21 cellular contexts compared by ENCODE assay signal in genomic region chr13:99468971-99469545, GRCh38. TPM values are rescaled to one million over a fixed set of nuclear protein-coding genes. Genes with fewer than 3 reads are reported as not detected.
DNase-seq lines count a peak whose midpoint lies in the region; ATAC-seq and TF ChIP-seq lines count a peak whose summit lies in the region.
"Had no signal": no experiment of that assay in that cellular context is flagged by ENCODE, and none has a peak within 500 bp of the region (broad histone marks: within the 10 kb centered on the region; RNA-seq: fewer than 3 reads in every experiment).

No MANE protein-coding gene starts in this region.

- CTCF ChIA-PET in naive thymus-derived CD4-positive, alpha-beta T cell (lab: Charles Lee): no interaction called here

- POLR2A ChIA-PET in naive thymus-derived CD4-positive, alpha-beta T cell (lab: Charles Lee): no interaction called here

- no peak for ATAC-seq in naive thymus-derived CD4-positive, alpha-beta T cell
- ATAC-seq: A549; natural killer cell treated with Interleukin-12 subunit alpha and Interleukin-12 subunit beta and Interleukin-15 and Interleukin-18, amount 100 ng/mL, for 72 hours; stimulated activated naive B cell treated with anti-CD40 and anti-IgM and Interleukin-4, amounts not matched to agents 10 μg/mL and 1 μg/mL and 100 μg/mL, for 72 hours had no signal

- H3K36me3 ChIP-seq in naive thymus-derived CD4-positive, alpha-beta T cell (ENCODE audit: control insufficient read depth in 2 of 3, insufficient read depth in 3 of 3, low read length in 3 of 3): no peaks in the 10 kb centered on the region
- H3K36me3 ChIP-seq: BLaER1 treated with 17β-estradiol and CSF1 and Interleukin-3, amounts not matched to agents 10 nM and 100 nM had no signal

- no peak for TF ChIP-seq CTCF in epithelial cell of esophagus (IDR thresholded peaks at IDR 0.05; ENCODE audit: insufficient read depth, low read depth, low read length, missing control alignments)

- peaks cover 20% of the 10 kb centered on the region for H3K4me1 Mint-ChIP-seq in activated CD4-positive, alpha-beta T cell treated with anti-CD3 and anti-CD28 coated beads, Interleukin-2, amount 10 ng/mL, durations not matched to agents 24 days and 14 days
- peaks cover 10 to 21% (median 16%) of the 10 kb centered on the region in 7 donors for H3K4me1 Mint-ChIP-seq in naive thymus-derived CD4-positive, alpha-beta T cell

- H3K9me3 Mint-ChIP-seq in activated CD4-positive, alpha-beta T cell treated with anti-CD3 and anti-CD28 coated beads, Interleukin-2, amount 10 ng/mL, durations not matched to agents 24 days and 14 days: peaks cover 8% of the 10 kb centered on the region
- peaks cover 0 to 9% (median 0%) of the 10 kb centered on the region in 11 donors for H3K9me3 Mint-ChIP-seq in naive thymus-derived CD4-positive, alpha-beta T cell
- H3K9me3 Mint-ChIP-seq: HFFc6 had no signal

- no peak for DNase-seq in activated CD4-positive, alpha-beta T cell treated with anti-CD3 and anti-CD28 coated beads, Interleukin-2, amount 10 ng/mL, durations not matched to agents 24 days and 14 days
- DNase-seq in activated CD4-positive, alpha-beta T cell treated with anti-CD3 and anti-CD28 coated beads, Interleukin-2, amount 50 U/mL, for 1 hour: no peak
- DNase-seq in NOMO-1 (lab: John Stamatoyannopoulos, UW; ENCODE audit: unreplicated experiment in 2 of 2) (peak; percentile 57 to 65), epithelial cell of esophagus (ENCODE audit: low read depth) (peak; percentile 20), renal cortical epithelial cell (ENCODE audit: low read depth) (peak; percentile 9), NCI-H1436 (lab: John Stamatoyannopoulos, UW) (no peak), superior temporal gyrus (ENCODE audit: extremely low spot score) (no peak)
- DNase-seq in naive thymus-derived CD4-positive, alpha-beta T cell: no peak
- DNase-seq: activated CD4-positive, alpha-beta T cell treated with anti-CD3 and anti-CD28 coated beads, Interleukin-2, amount 50 U/mL, for 4 hours; activated naive CD4-positive, alpha-beta T cell treated with Interleukin-2 at 50 U/mL for 16 hours; DMS153; HFFc6; Kasumi-1; mesenchymal stem cell; NCI-H187 treated with DMSO at 0.1 percent for 48 hours; stimulated activated CD4-positive, alpha-beta T cell treated with anti-CD3 and anti-CD28 coated beads, Interleukin-15, amount 100 ng/mL, for 24 hours; stimulated activated naive B cell treated with anti-CD40 and anti-IgM and Interleukin-4, amounts not matched to agents 10 μg/mL and 1 μg/mL and 100 μg/mL, for 72 hours; trophoblast cell had no signal

- no peaks in the 10 kb centered on the region for H3K9me3 ChIP-seq in naive thymus-derived CD4-positive, alpha-beta T cell (ENCODE audit: control insufficient read depth in 2 of 3, low read length in 3 of 3)

- peaks cover 14 to 16% of the 10 kb centered on the region in 2 donors for H3K4me1 ChIP-seq in naive thymus-derived CD4-positive, alpha-beta T cell (ENCODE audit: control insufficient read depth in 2 of 2, insufficient read depth in 2 of 2, low read length in 2 of 2)
- H3K4me1 ChIP-seq: A549 had no signal

- H3K27ac ChIP-seq in naive thymus-derived CD4-positive, alpha-beta T cell (ENCODE audit: low read depth, low read length): no peak overlapping the region
- H3K27ac ChIP-seq: A549 had no signal

- H3K36me3 Mint-ChIP-seq in activated CD4-positive, alpha-beta T cell treated with anti-CD3 and anti-CD28 coated beads, Interleukin-2, amount 10 ng/mL, durations not matched to agents 24 days and 14 days (ENCODE audit: low read depth): peaks cover 4% of the 10 kb centered on the region
- peaks cover 0 to 30% (median 17%) of the 10 kb centered on the region in 5 donors for H3K36me3 Mint-ChIP-seq in naive thymus-derived CD4-positive, alpha-beta T cell

- no peak overlapping the region for H3K4me3 Mint-ChIP-seq in activated CD4-positive, alpha-beta T cell treated with anti-CD3 and anti-CD28 coated beads, Interleukin-2, amount 10 ng/mL, durations not matched to agents 24 days and 14 days
- H3K4me3 Mint-ChIP-seq in naive thymus-derived CD4-positive, alpha-beta T cell: no peak overlapping the region
- H3K4me3 Mint-ChIP-seq: HFFc6; natural killer cell treated with Interleukin-12 subunit alpha and Interleukin-12 subunit beta and Interleukin-15 and Interleukin-18, amount 100 ng/mL, for 72 hours; stimulated activated naive B cell treated with anti-CD40 and anti-IgM and Interleukin-4, amounts not matched to agents 10 μg/mL and 1 μg/mL and 100 μg/mL, for 72 hours had no signal

- H3K4me3 ChIP-seq in epithelial cell of esophagus (ENCODE audit: low read length): no peak overlapping the region
- no peak overlapping the region for H3K4me3 ChIP-seq in naive thymus-derived CD4-positive, alpha-beta T cell (ENCODE audit: low read length)
- H3K4me3 ChIP-seq: A549; BLaER1 treated with 17β-estradiol and CSF1 and Interleukin-3, amounts not matched to agents 10 nM and 100 nM had no signal

- peaks cover 13% of the 10 kb centered on the region for H3K27me3 Mint-ChIP-seq in activated CD4-positive, alpha-beta T cell treated with anti-CD3 and anti-CD28 coated beads, Interleukin-2, amount 10 ng/mL, durations not matched to agents 24 days and 14 days
- H3K27me3 Mint-ChIP-seq in naive thymus-derived CD4-positive, alpha-beta T cell: peaks cover 0 to 24% (median 0%) of the 10 kb centered on the region in 5 donors

- H3K27ac Mint-ChIP-seq in activated CD4-positive, alpha-beta T cell treated with anti-CD3 and anti-CD28 coated beads, Interleukin-2, amount 10 ng/mL, durations not matched to agents 24 days and 14 days: peak overlapping the region; percentile 30
- peak overlapping the region in 2 of 9 donors; percentile 13 to 58 for H3K27ac Mint-ChIP-seq in naive thymus-derived CD4-positive, alpha-beta T cell
- H3K27ac Mint-ChIP-seq: HFFc6; natural killer cell treated with Interleukin-12 subunit alpha and Interleukin-12 subunit beta and Interleukin-15 and Interleukin-18, amount 100 ng/mL, for 72 hours; stimulated activated naive B cell treated with anti-CD40 and anti-IgM and Interleukin-4, amounts not matched to agents 10 μg/mL and 1 μg/mL and 100 μg/mL, for 72 hours had no signal

- intact Hi-C loops in activated CD4-positive, alpha-beta T cell treated with anti-CD3 and anti-CD28 coated beads, Interleukin-2, amount 10 ng/mL, durations not matched to agents 24 days and 14 days (cut with micrococcal nuclease): no loop called here
- intact Hi-C loops in naive thymus-derived CD4-positive, alpha-beta T cell (cut with micrococcal nuclease): no loop called here

- no peaks in the 10 kb centered on the region for H3K27me3 ChIP-seq in naive thymus-derived CD4-positive, alpha-beta T cell (ENCODE audit: control insufficient read depth in 2 of 2, insufficient read depth in 2 of 2, low read length in 2 of 2)
- H3K27me3 ChIP-seq: BLaER1 treated with 17β-estradiol and CSF1 and Interleukin-3, amounts not matched to agents 10 nM and 100 nM had no signal

RNA-seq across cellular contexts. Expression of gene TM9SF2, which starts 32.2 kb away (rescaled TPM):
- total RNA-seq in activated CD4-positive, alpha-beta T cell treated with anti-CD3 and anti-CD28 coated beads, Interleukin-2, amount 10 ng/mL, durations not matched to agents 24 days and 14 days: 57.8 and 60.2 TPM in 2 replicates
- total RNA-seq in renal cortical epithelial cell: 252 and 253 TPM in 2 replicates
- total RNA-seq in naive thymus-derived CD4-positive, alpha-beta T cell: 10 to 100 TPM; 38.0 to 76.3 (median 53.1) TPM
- 10 to 100 TPM; 56.5 to 81.9 TPM for polyA plus RNA-seq in naive thymus-derived CD4-positive, alpha-beta T cell

Comparison
In these comparisons a context has a peak if more than half of its experiments do, and no peak if none do; other contexts are left out.
1. DNase-seq: peak in NOMO-1 (2 of 2), epithelial cell of esophagus (single experiment) and renal cortical epithelial cell (single experiment); none in activated CD4-positive, alpha-beta T cell treated with anti-CD3 and anti-CD28 coated beads, Interleukin-2, amount 10 ng/mL, durations not matched to agents 24 days and 14 days (single experiment), activated CD4-positive, alpha-beta T cell treated with anti-CD3 and anti-CD28 coated beads, Interleukin-2, amount 50 U/mL, for 1 hour (single experiment), NCI-H1436 (single experiment), superior temporal gyrus (single experiment) and naive thymus-derived CD4-positive, alpha-beta T cell (0 of 9).